ENCODE assay signal across 35 cellular contexts in genomic region chr12:30678221-30678620, GRCh38.
"Had no signal": no experiment of that assay in that cellular context is flagged by ENCODE, and none has a peak within 500 bp of the region (broad histone marks: within the 10 kb centered on the region; RNA-seq: fewer than 3 reads in every experiment).

No MANE protein-coding gene starts in this region.

- H3K9ac ChIP-seq: KMS-11 had no signal

- H3K9me3 ChIP-seq: MG63 had no signal

- DNase-seq: Karpas-422, Kasumi-1, KG1, MG63, MM.1S, MV-4-11, NCI-H1048, NCI-H1092, NCI-H1092 treated with DMSO at 0.1 percent for 48 hours, NCI-H1105, NCI-H1105 treated with DMSO at 0.1 percent for 48 hours, NCI-H1417, NCI-H1417 treated with DMSO at 0.1 percent for 48 hours, NCI-H1436, NCI-H1436 treated with DMSO at 0.1 percent for 48 hours, NCI-H146, NCI-H1694, NCI-H1694 treated with DMSO at 0.1 percent for 48 hours, NCI-H187 treated with DMSO at 0.1 percent for 48 hours, NCI-H1930, NCI-H2029, NCI-H2029 treated with DMSO at 0.1 percent for 48 hours, NCI-H2081, NCI-H2081 treated with DMSO at 0.1 percent for 48 hours, NCI-H2107, NCI-H2171, NCI-H2171 treated with DMSO at 0.1 percent for 48 hours, NCI-H2227 treated with DMSO at 0.1 percent for 48 hours, NCI-H226, NCI-H345, NCI-H446, NCI-H446 treated with DMSO at 0.1 percent for 48 hours, NCI-H510A, NCI-H510A treated with DMSO at 0.1 percent for 48 hours had no signal

- H3K27ac ChIP-seq: KMS-11 had no signal

- H3K4me2 ChIP-seq: KMS-11 had no signal

- H3K27me3 ChIP-seq: MG63 had no signal

- H3K4me3 ChIP-seq: MG63 had no signal
